ENCODE assay signal across 22 cellular contexts in the genomic region with DNA sequence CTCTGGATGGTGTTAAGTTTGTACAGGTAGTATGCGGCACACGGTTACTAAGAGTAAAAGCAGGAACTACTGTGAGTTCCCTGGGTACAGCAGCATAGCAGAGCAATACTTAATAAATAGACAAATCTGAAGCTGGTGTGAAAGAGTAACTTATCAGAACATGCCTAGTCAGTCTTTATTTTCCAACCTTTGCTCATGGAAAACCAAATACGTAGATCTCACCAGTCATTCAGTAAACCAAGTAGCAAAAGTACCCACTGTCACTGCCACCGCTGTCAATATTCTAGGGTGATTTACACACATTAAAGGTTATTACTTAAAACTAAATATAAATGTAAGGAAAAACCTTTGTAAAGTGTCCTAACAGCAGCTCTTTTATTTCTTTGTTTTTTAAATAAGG. TPM values are rescaled to one million over a fixed set of nuclear protein-coding genes. Genes with fewer than 3 reads are reported as not detected.
"Had no signal": no experiment of that assay in that cellular context is flagged by ENCODE, and none has a peak within 500 bp of the region (broad histone marks: within the 10 kb centered on the region; RNA-seq: fewer than 3 reads in every experiment).

No MANE protein-coding gene starts in this region.

- ATAC-seq: Panc1, PC-3 had no signal

- H3K27me3 ChIP-seq: MG63 had no signal

- H3K27ac ChIP-seq: RWPE1 had no signal

- H3K4me2 ChIP-seq: SK-N-SH had no signal

- H3K9ac ChIP-seq: SK-N-SH had no signal

- DNase-seq: KBM-7, MG63, NCI-H1092, NCI-H1105 treated with DMSO at 0.1 percent for 48 hours, NCI-H1417 treated with DMSO at 0.1 percent for 48 hours, NCI-H146, NCI-H1694 treated with DMSO at 0.1 percent for 48 hours, NCI-H1930, NCI-H2081, NCI-H2107, NCI-H2227 treated with DMSO at 0.1 percent for 48 hours, NCI-H524, NCI-H69, NCI-H774, PC-3, SHP77, SK-N-SH had no signal

- H3K4me3 ChIP-seq: MG63 had no signal

RNA-seq across cellular contexts. Expression of a gene that starts 35.0 kb away (rescaled TPM):
- total RNA-seq: NCI-H460, OCI-LY7, SK-MEL-5 had no signal
